21 cellular contexts compared by ENCODE assay signal in the genomic region with DNA sequence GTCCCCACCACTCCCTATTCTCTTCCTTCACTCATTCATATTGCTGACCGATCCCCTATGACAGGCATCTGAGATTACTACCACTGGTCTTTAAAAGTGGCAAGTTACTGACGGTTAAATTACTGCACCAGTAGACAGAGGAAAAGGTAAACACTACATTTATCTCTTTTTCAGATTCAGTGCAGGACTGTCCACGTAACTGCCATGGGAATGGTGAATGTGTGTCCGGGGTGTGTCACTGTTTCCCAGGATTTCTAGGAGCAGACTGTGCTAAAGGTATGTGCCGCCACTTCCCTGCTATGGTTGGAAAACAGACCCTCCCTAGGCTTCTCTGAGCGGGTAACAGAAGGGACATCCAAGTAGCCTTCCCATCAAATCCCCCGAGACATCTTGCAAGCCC.
"Had no signal": no experiment of that assay in that cellular context is flagged by ENCODE, and none has a peak within 500 bp of the region (broad histone marks: within the 10 kb centered on the region; RNA-seq: fewer than 3 reads in every experiment).

No MANE protein-coding gene starts in this region.

- H3K9me3 ChIP-seq: esophagus muscularis mucosa, gastroesophageal sphincter, sigmoid colon, stomach, thoracic aorta had no signal

- H3K36me3 ChIP-seq: gastroesophageal sphincter, sigmoid colon, stomach, thoracic aorta had no signal

- H3K27ac Mint-ChIP-seq: dendritic cell treated with granulocyte-macrophage colony-stimulating factor and Interleukin-4, amounts not matched to agents 40 ng/mL and 50 ng/mL, for 4 days; effector memory CD8-positive, alpha-beta T cell; naive thymus-derived CD8-positive, alpha-beta T cell had no signal

- H3K36me3 Mint-ChIP-seq: naive thymus-derived CD8-positive, alpha-beta T cell had no signal

- H3K9me3 Mint-ChIP-seq: dendritic cell treated with granulocyte-macrophage colony-stimulating factor and Interleukin-4, amounts not matched to agents 40 ng/mL and 50 ng/mL, for 4 days; effector memory CD8-positive, alpha-beta T cell had no signal

- H3K27me3 ChIP-seq: esophagus muscularis mucosa, gastroesophageal sphincter, sigmoid colon, stomach had no signal

- H3K4me3 ChIP-seq: esophagus muscularis mucosa, gastroesophageal sphincter, lung, sigmoid colon, skin epidermis, stomach, thoracic aorta had no signal

- H3K27ac ChIP-seq: epithelial cell of prostate, esophagus muscularis mucosa, gastroesophageal sphincter, sigmoid colon, skin epidermis, stomach, thoracic aorta had no signal

- DNase-seq: effector memory CD8-positive, alpha-beta T cell; glutamatergic neuron; islet precursor cell; left cardiac atrium; left ventricle myocardium superior; mesendoderm; naive thymus-derived CD8-positive, alpha-beta T cell; posterior cingulate gyrus; sigmoid colon; stimulated activated CD4-positive, alpha-beta T cell treated with anti-CD3 and anti-CD28 coated beads, Interleukin-2, amount 100 ng/mL, for 24 hours; stimulated activated naive CD4-positive, alpha-beta T cell; stomach; substantia nigra; trophoblast cell had no signal

- ATAC-seq: effector memory CD8-positive, alpha-beta T cell; gastroesophageal sphincter; left cardiac atrium; naive thymus-derived CD8-positive, alpha-beta T cell had no signal

- H3K4me1 ChIP-seq: esophagus muscularis mucosa, gastroesophageal sphincter had no signal
